Comparison of ENCODE assay signal across 1 cellular context in the genomic region with DNA sequence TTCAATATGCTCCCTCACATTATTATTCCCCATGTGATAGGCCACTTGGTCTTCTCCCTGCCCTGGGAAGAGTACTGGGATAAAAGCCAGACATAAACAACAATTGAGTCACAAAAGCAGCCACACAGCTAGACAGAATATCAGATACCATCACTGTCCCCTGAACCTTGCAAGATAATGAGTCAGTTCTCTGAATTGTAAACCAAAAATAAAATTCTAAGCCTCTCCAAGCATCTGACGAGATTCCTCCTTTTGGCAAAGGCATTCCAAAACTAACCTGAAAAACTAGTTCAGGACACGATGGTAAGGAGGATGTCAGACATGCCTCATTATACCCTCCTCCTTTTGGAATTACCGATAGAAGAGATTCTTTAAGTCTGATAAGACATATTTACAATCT.
TF ChIP-seq lines count a peak whose summit lies in the region.

No MANE protein-coding gene starts in this region.

TF ChIP-seq in GM23338, 12 proteins besides CTCF, POLR2A, EP300 and RAD21 (continued from another document):
- no peak for TF ChIP-seq ZNF462 (CRISPR knock-in tag; IDR thresholded peaks at IDR 0.05)
TF ChIP-seq in GM23338: peak in this region for 0.
